ENCODE assay signal across 8 cellular contexts in the genomic region with DNA sequence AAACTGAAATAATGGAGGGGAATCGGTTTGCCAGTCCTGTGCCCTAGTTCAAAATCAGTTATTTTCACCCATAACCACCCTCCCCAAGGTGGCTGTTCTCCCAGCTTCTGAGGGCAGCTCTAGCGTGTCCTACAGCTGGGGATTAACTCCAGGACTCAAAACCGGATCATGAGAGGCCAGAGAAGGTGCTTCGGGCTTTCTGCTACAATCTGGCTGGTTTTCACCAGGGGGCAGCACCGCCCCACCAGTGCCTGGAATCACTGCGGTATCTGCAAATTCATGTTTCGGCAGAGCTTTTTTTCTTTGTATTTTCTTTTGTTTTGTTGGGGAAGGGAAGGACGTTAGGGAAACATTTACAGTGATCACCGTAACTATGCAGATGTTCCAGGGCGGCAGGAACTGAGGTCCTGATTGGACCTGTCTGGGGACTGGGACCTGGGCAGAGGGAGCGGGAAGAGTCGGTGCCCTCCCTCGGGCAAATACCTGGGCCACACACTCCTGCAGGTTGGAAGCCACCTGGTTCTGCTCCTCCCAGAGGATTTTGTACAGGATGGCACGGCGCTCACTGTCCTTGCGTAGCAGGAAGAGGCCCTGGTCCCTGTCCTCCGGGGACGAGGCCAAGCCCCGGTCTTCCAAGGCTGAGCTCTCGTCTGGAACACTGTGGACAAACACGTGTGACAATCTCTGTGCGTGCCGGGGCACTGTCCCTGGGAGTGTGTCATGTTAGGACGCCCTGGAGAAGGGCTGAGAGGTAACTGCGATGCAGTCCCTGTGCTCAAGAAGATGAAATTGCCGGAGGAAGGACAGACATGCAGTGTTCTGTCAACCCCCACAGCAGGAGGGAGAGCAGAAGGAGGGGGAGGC. TPM values are rescaled to one million over a fixed set of nuclear protein-coding genes. Genes with fewer than 3 reads are reported as not detected.
DNase-seq lines count a peak whose midpoint lies in the region; TF ChIP-seq lines count a peak whose summit lies in the region.

No MANE protein-coding gene starts in this region.

- H2AFZ ChIP-seq in mammary epithelial cell (ENCODE audit: low read depth, low read length) = peak overlapping the region; percentile 74

- 26% methylated on average over 23 of the region's 26 CpGs for WGBS in mammary epithelial cell (ENCODE audit: low coverage, missing lambda C conversion rate)
- whole genome bisulfite sequencing in spleen, 5 donors = 0 to 24% (median 1%) methylated on average over 21 to 26 of the region's 26 CpGs

- H3K4me1 ChIP-seq in HEK293 (ENCODE audit: control insufficient read depth, insufficient read depth, low read length) (0 out of 2 replicates have a peak, but pooled peaks cover 3% of the 10 kb centered on the region), mammary epithelial cell (ENCODE audit: insufficient read depth, low read length) (peaks cover 4% of the 10 kb centered on the region), spleen (peaks cover 0 to 14% (median 2%) of the 10 kb centered on the region in 6 donors)

- TF ChIP-seq CTCF in HEK293 (tag by site-specific recombination; IDR thresholded peaks at IDR 0.05) (peak; percentile 74), WI38 (IDR thresholded peaks at IDR 0.05; ENCODE audit: low read depth, low read length) (peak; percentile 45), mammary epithelial cell (conservative IDR thresholded peaks at IDR 0.05 in 1 of 2, IDR thresholded peaks at IDR 0.05 in 1 of 2; ENCODE audit: extremely low read depth in 1 of 2, insufficient read depth in 1 of 2, low read depth in 1 of 2, low read length in 2 of 2) (peak; percentile 72), spleen (IDR thresholded peaks at IDR 0.05 in 8 of 11, conservative IDR thresholded peaks at IDR 0.05 in 3 of 11) (peak; percentile 41 to 81 (median 69))

- peak overlapping the region; percentile 71 for H3K4me2 ChIP-seq in mammary epithelial cell (ENCODE audit: insufficient read depth, low read depth, low read length)

- H4K20me1 ChIP-seq in mammary epithelial cell (ENCODE audit: insufficient read depth, low read length) = no peaks in the 10 kb centered on the region

- no peak overlapping the region for H3K9ac ChIP-seq in mammary epithelial cell (ENCODE audit: insufficient read depth, low read length)

- CTCF ChIA-PET in HEK293 (lab: Yijun Ruan, JAX) = interaction anchor here (0.5 to 4.1 kb wide), 20 partner anchors 13 to 746 kb away, joined by 3 to 35 read pairs (median 4); partner anchors contain the start of gene MAP3K15
- CTCF ChIA-PET in mammary epithelial cell (lab: Charles Lee; ENCODE audit: low non-redundant PET) = interaction anchor here (0.6 kb wide), 1 partner anchor 10 kb away, joined by 3 read pairs; no protein-coding TSS in a partner anchor

- H3K4me3 ChIP-seq in HEK293 (ENCODE audit: low read depth, low read length) (no peak overlapping the region; the same call in 1 of the 2 replicates), WI38 (ENCODE audit: low read depth, low read length) (peak overlapping the region; percentile 50), mammary epithelial cell (replicated peaks in 1 of 3; ENCODE audit: insufficient read depth in 1 of 3, low read depth in 2 of 3, low read length in 3 of 3) (peak overlapping the region in 2 of 3 experiments; percentile 8 to 37), spleen (peak overlapping the region; percentile 13 to 68 (median 32))

- dilution Hi-C loops in mammary epithelial cell (cut with HindIII; ENCODE audit: low sequenced_read_pairs) = no loop called here

- no TSS peak for BruUV-seq in mammary epithelial cell (replicated peaks; lab: Mats Ljungman, UMichigan)

- no peaks in the 10 kb centered on the region for H3K9me3 ChIP-seq in HEK293 (ENCODE audit: control insufficient read depth, insufficient read depth, low read depth, low read length)
- H3K9me3 ChIP-seq in mammary epithelial cell (replicated peaks; ENCODE audit: insufficient read depth, low read length) = no peaks in the 10 kb centered on the region
- H3K9me3 ChIP-seq in spleen = no peaks in the 10 kb centered on the region

- H3K36me3 ChIP-seq in HEK293 (ENCODE audit: control insufficient read depth in 2 of 2, insufficient read depth in 1 of 2, low read length in 2 of 2) = peaks cover 0 to 24% of the 10 kb centered on the region in 2 experiments; a peak in 2 of 3 replicates
- no peaks in the 10 kb centered on the region for H3K36me3 ChIP-seq in mammary epithelial cell (ENCODE audit: insufficient read depth, low read length)
- no peaks in the 10 kb centered on the region for H3K36me3 ChIP-seq in spleen

- H3K27ac ChIP-seq in HEK293 (ENCODE audit: extremely low read depth, low read depth, low read length) (no peak overlapping the region), mammary epithelial cell (ENCODE audit: insufficient read depth, low read depth, low read length) (no peak overlapping the region), spleen (peak overlapping the region in 6 of 8 donors; percentile 22 to 69 (median 58))

- no peak for TF ChIP-seq POLR2A in spleen (IDR thresholded peaks at IDR 0.05)

- intact Hi-C loops in mammary epithelial cell (cut with micrococcal nuclease) (loop anchor here (1.0 to 5.0 kb wide), 4 partner anchors 145 to 619 kb away; partner anchors contain the start of genes BCLAF3 and MAP3K15), spleen (cut with DNase I; ENCODE audit: low total_unique reads) (loop anchor here (10.0 kb wide), 1 partner anchor 152 kb away; no protein-coding TSS in a partner anchor)

- H3K27me3 ChIP-seq in mammary epithelial cell (ENCODE audit: insufficient read depth, low read length) (no peaks in the 10 kb centered on the region), spleen (replicated peaks in 1 of 7) (no peaks in the 10 kb centered on the region)

- POLR2A ChIA-PET in HEK293 (lab: Yijun Ruan, JAX) = no interaction called here

- no peaks in the 10 kb centered on the region for H3K79me2 ChIP-seq in mammary epithelial cell (ENCODE audit: insufficient read depth, low read length)

- peak; percentile 91 for DNase-seq in ELF-1 (ENCODE audit: low read depth, low spot score)
- DNase-seq in NCI-H146 (lab: John Stamatoyannopoulos, UW) = peak; percentile 61
- peak; percentile 46 for DNase-seq in mammary epithelial cell
- DNase-seq in inferior parietal cortex (ENCODE audit: extremely low spot score) = peak; percentile 54
- DNase-seq in spleen = peak; percentile 86
- DNase-seq in NK-92 (lab: John Stamatoyannopoulos, UW; ENCODE audit: unreplicated experiment) = no peak

- in situ Hi-C loops in mammary epithelial cell (cut with MboI; ENCODE audit: low sequenced_read_pairs in 2 of 2) = loop anchor here in 1 of 2 donors (25.0 kb wide), 1 partner anchor 165 kb away; no protein-coding TSS in a partner anchor

TF ChIP-seq in HEK293, 187 proteins besides CTCF, POLR2A, EP300 and RAD21 (continues in another document):
- TF ChIP-seq ZIC2 (tag by site-specific recombination; IDR thresholded peaks at IDR 0.05) (peak; percentile 42; the same call in 1 of the 2 replicates), ZNF311 (tag by site-specific recombination; IDR thresholded peaks at IDR 0.05; ENCODE audit: borderline replicate concordance) (no peak), ZBTB20 (tag by site-specific recombination; IDR thresholded peaks at IDR 0.05) (peak; percentile 76), MZF1 (tag by site-specific recombination; IDR thresholded peaks at IDR 0.05; ENCODE audit: borderline replicate concordance) (peak; percentile 74; the same call in 1 of the 2 replicates), ZNF335 (tag by site-specific recombination; conservative IDR thresholded peaks at IDR 0.05) (peak; percentile 28; the same call in 1 of the 2 replicates), ZNF362 (tag by site-specific recombination; IDR thresholded peaks at IDR 0.05) (0 out of 2 replicates have a peak, but pooled peaks have one; percentile 61), ZNF449 (tag by site-specific recombination; IDR thresholded peaks at IDR 0.05) (no peak), ZNF610 (tag by site-specific recombination; IDR thresholded peaks at IDR 0.05; ENCODE audit: borderline replicate concordance) (no peak)
- TF ChIP-seq, protein P1, sequence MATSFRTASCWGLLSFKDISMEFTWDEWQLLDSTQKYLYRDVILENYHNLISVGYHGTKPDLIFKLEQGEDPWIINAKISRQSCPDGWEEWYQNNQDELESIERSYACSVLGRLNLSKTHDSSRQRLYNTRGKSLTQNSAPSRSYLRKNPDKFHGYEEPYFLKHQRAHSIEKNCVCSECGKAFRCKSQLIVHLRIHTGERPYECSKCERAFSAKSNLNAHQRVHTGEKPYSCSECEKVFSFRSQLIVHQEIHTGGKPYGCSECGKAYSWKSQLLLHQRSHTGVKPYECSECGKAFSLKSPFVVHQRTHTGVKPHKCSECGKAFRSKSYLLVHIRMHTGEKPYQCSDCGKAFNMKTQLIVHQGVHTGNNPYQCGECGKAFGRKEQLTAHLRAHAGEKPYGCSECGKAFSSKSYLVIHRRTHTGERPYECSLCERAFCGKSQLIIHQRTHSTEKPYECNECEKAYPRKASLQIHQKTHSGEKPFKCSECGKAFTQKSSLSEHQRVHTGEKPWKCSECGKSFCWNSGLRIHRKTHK (tag by site-specific recombination; IDR thresholded peaks at IDR 0.05) = no peak

RNA-seq across cellular contexts. Expression of gene PDHA1, which starts 28.7 kb away (rescaled TPM):
- total RNA-seq in mammary epithelial cell (100 to 1,000 TPM in 1 of 2 donors, 10 to 100 TPM in 1; 48.8 to 176 TPM), spleen (100 to 1,000 TPM in 2 of 7 donors, 10 to 100 TPM in 5; 47.5 to 114 (median 89.2) TPM)
- polyA plus RNA-seq in mammary epithelial cell (175 TPM), spleen (100 to 1,000 TPM in 1 of 3 donors, 10 to 100 TPM in 2; 88.8 to 112 (median 89.3) TPM)
- polyA minus RNA-seq in mammary epithelial cell = 181 TPM

Comparison
In these comparisons a context has a peak if more than half of its experiments do, and no peak if none do; other contexts are left out.
1. H3K27ac ChIP-seq: peak in spleen (6 of 8); none in HEK293 (single experiment) and mammary epithelial cell (single experiment).
2. Peak in every context shown above with its lines, with median percentiles within 50 percentile points of each other: CTCF ChIP-seq.